18 cellular contexts compared by ENCODE assay signal in the genomic region with DNA sequence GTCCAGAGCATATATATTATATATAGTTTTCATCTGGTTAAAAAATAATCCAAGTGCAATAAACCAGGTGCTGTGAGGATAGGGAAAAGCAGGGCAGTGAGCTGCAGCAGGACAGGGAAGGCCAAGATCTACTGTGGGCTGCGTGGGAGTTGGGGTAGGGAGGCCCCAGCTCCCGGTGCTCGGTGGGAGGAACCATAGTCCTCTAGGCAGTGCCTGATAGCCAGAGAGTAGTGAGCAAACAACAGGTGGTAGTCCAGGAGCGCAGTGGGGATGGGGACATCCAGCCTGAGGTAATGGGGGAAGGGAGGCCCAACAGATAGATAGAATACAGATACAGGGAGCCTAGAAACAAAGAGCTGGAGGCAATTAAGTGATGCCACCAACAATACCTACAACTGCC. TPM values are rescaled to one million over a fixed set of nuclear protein-coding genes. Genes with fewer than 3 reads are reported as not detected.
DNase-seq lines count a peak whose midpoint lies in the region; ATAC-seq and TF ChIP-seq lines count a peak whose summit lies in the region.
"Had no signal": no experiment of that assay in that cellular context is flagged by ENCODE, and none has a peak within 500 bp of the region (broad histone marks: within the 10 kb centered on the region; RNA-seq: fewer than 3 reads in every experiment).

No MANE protein-coding gene starts in this region.

- H3K36me3 Mint-ChIP-seq in WTC11 (peaks cover under 1% of the 10 kb centered on the region), nephron progenitor cell (ENCODE audit: low read depth) (peaks cover 23% of the 10 kb centered on the region), glutamatergic neuron (ENCODE audit: unreplicated experiment) (no peaks in the 10 kb centered on the region)
- no peaks in the 10 kb centered on the region for H3K36me3 Mint-ChIP-seq in activated CD4-positive, alpha-beta T cell treated with anti-CD3 and anti-CD28 coated beads, Interleukin-2, amount 10 ng/mL, durations not matched to agents 7 days and 5 days (ENCODE audit: low read depth)
- H3K36me3 Mint-ChIP-seq: activated naive CD4-positive, alpha-beta T cell treated with anti-CD3 and anti-CD28 coated beads, Interleukin-2, amount 10 ng/mL, durations not matched to agents 7 days and 5 days had no signal

- H3K27ac Mint-ChIP-seq in WTC11 = peak overlapping the region; percentile 79
- peak overlapping the region; percentile 24 for H3K27ac Mint-ChIP-seq in nephron progenitor cell
- no peak overlapping the region for H3K27ac Mint-ChIP-seq in glutamatergic neuron (ENCODE audit: unreplicated experiment)
- no peak overlapping the region for H3K27ac Mint-ChIP-seq in activated CD4-positive, alpha-beta T cell treated with anti-CD3 and anti-CD28 coated beads, Interleukin-2, amount 10 ng/mL, durations not matched to agents 7 days and 5 days
- H3K27ac Mint-ChIP-seq: activated CD4-positive, alpha-beta T cell treated with anti-CD3 and anti-CD28 coated beads for 36 hours; activated naive CD4-positive, alpha-beta T cell treated with anti-CD3 and anti-CD28 coated beads, Interleukin-2, amount 10 ng/mL, durations not matched to agents 7 days and 5 days had no signal

- H3K4me3 ChIP-seq in HUES48 (ENCODE audit: low read depth, low read length) = no peak overlapping the region
- H3K4me3 ChIP-seq: suprapubic skin had no signal

- no peaks in the 10 kb centered on the region for H3K36me3 ChIP-seq in HUES48 (ENCODE audit: control insufficient read depth, insufficient read depth, low read length)
- H3K36me3 ChIP-seq: suprapubic skin had no signal

- H3K4me3 Mint-ChIP-seq in WTC11 (no peak overlapping the region), nephron progenitor cell (peak overlapping the region; percentile 13), glutamatergic neuron (ENCODE audit: unreplicated experiment) (no peak overlapping the region)
- no peak overlapping the region for H3K4me3 Mint-ChIP-seq in activated CD4-positive, alpha-beta T cell treated with anti-CD3 and anti-CD28 coated beads, Interleukin-2, amount 10 ng/mL, durations not matched to agents 7 days and 5 days
- H3K4me3 Mint-ChIP-seq: activated CD4-positive, alpha-beta T cell treated with anti-CD3 and anti-CD28 coated beads for 36 hours; activated naive CD4-positive, alpha-beta T cell treated with anti-CD3 and anti-CD28 coated beads, Interleukin-2, amount 10 ng/mL, durations not matched to agents 7 days and 5 days had no signal

- H3K27me3 ChIP-seq in HUES48 (ENCODE audit: control insufficient read depth, insufficient read depth, low read length) = no peaks in the 10 kb centered on the region
- H3K27me3 ChIP-seq: suprapubic skin had no signal

- H3K9me3 ChIP-seq in HUES48 (ENCODE audit: control insufficient read depth, insufficient read depth, low read length) = no peaks in the 10 kb centered on the region
- H3K9me3 ChIP-seq: suprapubic skin had no signal

- H3K9me3 Mint-ChIP-seq in WTC11 = no peaks in the 10 kb centered on the region
- H3K9me3 Mint-ChIP-seq in nephron progenitor cell = no peaks in the 10 kb centered on the region
- H3K9me3 Mint-ChIP-seq in glutamatergic neuron (ENCODE audit: unreplicated experiment) = peaks cover 7% of the 10 kb centered on the region
- no peaks in the 10 kb centered on the region for H3K9me3 Mint-ChIP-seq in activated CD4-positive, alpha-beta T cell treated with anti-CD3 and anti-CD28 coated beads, Interleukin-2, amount 10 ng/mL, durations not matched to agents 7 days and 5 days
- H3K9me3 Mint-ChIP-seq: activated naive CD4-positive, alpha-beta T cell treated with anti-CD3 and anti-CD28 coated beads, Interleukin-2, amount 10 ng/mL, durations not matched to agents 7 days and 5 days had no signal

- ATAC-seq in WTC11 (0 out of 2 replicates have a peak, but pooled peaks have one; percentile 0), GM21723 (IDR thresholded peaks at IDR 0.05; ENCODE audit: unreplicated experiment) (no peak)
- ATAC-seq: activated CD4-positive, alpha-beta T cell treated with anti-CD3 and anti-CD28 coated beads for 36 hours; sciatic nerve had no signal

- H3K4me1 Mint-ChIP-seq in WTC11 = peaks cover 39% of the 10 kb centered on the region
- peaks cover 38% of the 10 kb centered on the region for H3K4me1 Mint-ChIP-seq in nephron progenitor cell
- H3K4me1 Mint-ChIP-seq in glutamatergic neuron (ENCODE audit: low read depth, unreplicated experiment) = peaks cover 9% of the 10 kb centered on the region
- H3K4me1 Mint-ChIP-seq in activated CD4-positive, alpha-beta T cell treated with anti-CD3 and anti-CD28 coated beads, Interleukin-2, amount 10 ng/mL, durations not matched to agents 7 days and 5 days = peaks cover 30% of the 10 kb centered on the region

- H3K4me1 ChIP-seq in HUES48 (ENCODE audit: control insufficient read depth, insufficient read depth, low read length) = peaks cover 29% of the 10 kb centered on the region

- H3K27me3 Mint-ChIP-seq in WTC11 (ENCODE audit: low read depth) (no peaks in the 10 kb centered on the region), nephron progenitor cell (ENCODE audit: low read depth, poor library complexity) (no peaks in the 10 kb centered on the region), glutamatergic neuron (ENCODE audit: unreplicated experiment) (peaks cover 6% of the 10 kb centered on the region)
- H3K27me3 Mint-ChIP-seq in activated CD4-positive, alpha-beta T cell treated with anti-CD3 and anti-CD28 coated beads, Interleukin-2, amount 10 ng/mL, durations not matched to agents 7 days and 5 days = peaks cover 16% of the 10 kb centered on the region

- TF ChIP-seq CTCF in WTC11 (IDR thresholded peaks at IDR 0.05) = no peak
- no peak for TF ChIP-seq CTCF in nephron progenitor cell (IDR thresholded peaks at IDR 0.05)
- no peak for TF ChIP-seq CTCF in glutamatergic neuron (IDR thresholded peaks at IDR 0.05; ENCODE audit: partially characterized antibody, unreplicated experiment)

- no peak overlapping the region for H3K9ac ChIP-seq in HUES48 (ENCODE audit: low read depth, low read length)

- peak overlapping the region; percentile 2 for H3K27ac ChIP-seq in HUES48 (ENCODE audit: low read depth, low read length)
- H3K27ac ChIP-seq: suprapubic skin had no signal

- CTCF ChIA-PET in WTC11 (lab: Charles Lee) = interaction anchor here (0.7 to 1.9 kb wide), 4 partner anchors 9 to 58 kb away, joined by 3 to 6 read pairs (median 3); no protein-coding TSS in a partner anchor
- CTCF ChIA-PET in activated CD4-positive, alpha-beta T cell treated with anti-CD3 and anti-CD28 coated beads, Interleukin-2, amount 10 ng/mL, durations not matched to agents 7 days and 5 days (lab: Charles Lee) = interaction anchor here (1.6 kb wide), 1 partner anchor 10 kb away, joined by 6 read pairs; no protein-coding TSS in a partner anchor

- POLR2A ChIA-PET in WTC11 (lab: Charles Lee) = interaction anchor here (0.8 to 1.7 kb wide), 3 partner anchors 19 to 40 kb away, joined by 3 to 5 read pairs (median 3); no protein-coding TSS in a partner anchor
- POLR2A ChIA-PET in activated CD4-positive, alpha-beta T cell treated with anti-CD3 and anti-CD28 coated beads, Interleukin-2, amount 10 ng/mL, durations not matched to agents 7 days and 5 days (lab: Charles Lee) = no interaction called here

- peak; percentile 80 for DNase-seq in DMS53 (lab: John Stamatoyannopoulos, UW)
- no peak for DNase-seq in WTC11 (ENCODE audit: low spot score)
- no peak for DNase-seq in nephron progenitor cell
- no peak for DNase-seq in glutamatergic neuron
- no peak for DNase-seq in activated CD4-positive, alpha-beta T cell treated with anti-CD3 and anti-CD28 coated beads, Interleukin-2, amount 10 ng/mL, durations not matched to agents 7 days and 5 days
- DNase-seq: activated CD4-positive, alpha-beta T cell treated with anti-CD3 and anti-CD28 coated beads for 36 hours; activated naive CD4-positive, alpha-beta T cell treated with anti-CD3 and anti-CD28 coated beads, Interleukin-2, amount 10 ng/mL, durations not matched to agents 7 days and 5 days; activated T-cell treated with anti-CD3 and anti-CD28 coated beads for 4 hours; mesenchymal stem cell; NCI-H446; occipital lobe; SIG-M5; stimulated activated CD4-positive, alpha-beta T cell treated with anti-CD3 and anti-CD28 coated beads, Interleukin-2, amount 100 ng/mL, for 48 hours; T1000 had no signal

TF ChIP-seq in WTC11, 78 proteins besides CTCF, POLR2A, EP300 and RAD21 (continues in another document):
- TF ChIP-seq, protein P1, sequence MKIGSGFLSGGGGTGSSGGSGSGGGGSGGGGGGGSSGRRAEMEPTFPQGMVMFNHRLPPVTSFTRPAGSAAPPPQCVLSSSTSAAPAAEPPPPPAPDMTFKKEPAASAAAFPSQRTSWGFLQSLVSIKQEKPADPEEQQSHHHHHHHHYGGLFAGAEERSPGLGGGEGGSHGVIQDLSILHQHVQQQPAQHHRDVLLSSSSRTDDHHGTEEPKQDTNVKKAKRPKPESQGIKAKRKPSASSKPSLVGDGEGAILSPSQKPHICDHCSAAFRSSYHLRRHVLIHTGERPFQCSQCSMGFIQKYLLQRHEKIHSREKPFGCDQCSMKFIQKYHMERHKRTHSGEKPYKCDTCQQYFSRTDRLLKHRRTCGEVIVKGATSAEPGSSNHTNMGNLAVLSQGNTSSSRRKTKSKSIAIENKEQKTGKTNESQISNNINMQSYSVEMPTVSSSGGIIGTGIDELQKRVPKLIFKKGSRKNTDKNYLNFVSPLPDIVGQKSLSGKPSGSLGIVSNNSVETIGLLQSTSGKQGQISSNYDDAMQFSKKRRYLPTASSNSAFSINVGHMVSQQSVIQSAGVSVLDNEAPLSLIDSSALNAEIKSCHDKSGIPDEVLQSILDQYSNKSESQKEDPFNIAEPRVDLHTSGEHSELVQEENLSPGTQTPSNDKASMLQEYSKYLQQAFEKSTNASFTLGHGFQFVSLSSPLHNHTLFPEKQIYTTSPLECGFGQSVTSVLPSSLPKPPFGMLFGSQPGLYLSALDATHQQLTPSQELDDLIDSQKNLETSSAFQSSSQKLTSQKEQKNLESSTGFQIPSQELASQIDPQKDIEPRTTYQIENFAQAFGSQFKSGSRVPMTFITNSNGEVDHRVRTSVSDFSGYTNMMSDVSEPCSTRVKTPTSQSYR (CRISPR knock-in tag; IDR thresholded peaks at IDR 0.05) = no peak
- TF ChIP-seq GABPB1 (CRISPR knock-in tag; IDR thresholded peaks at IDR 0.05) = no peak
- TF ChIP-seq, protein P2, sequence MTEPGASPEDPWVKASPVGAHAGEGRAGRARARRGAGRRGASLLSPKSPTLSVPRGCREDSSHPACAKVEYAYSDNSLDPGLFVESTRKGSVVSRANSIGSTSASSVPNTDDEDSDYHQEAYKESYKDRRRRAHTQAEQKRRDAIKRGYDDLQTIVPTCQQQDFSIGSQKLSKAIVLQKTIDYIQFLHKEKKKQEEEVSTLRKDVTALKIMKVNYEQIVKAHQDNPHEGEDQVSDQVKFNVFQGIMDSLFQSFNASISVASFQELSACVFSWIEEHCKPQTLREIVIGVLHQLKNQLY (CRISPR knock-in tag; IDR thresholded peaks at IDR 0.05) = no peak
- TF ChIP-seq, protein P3, sequence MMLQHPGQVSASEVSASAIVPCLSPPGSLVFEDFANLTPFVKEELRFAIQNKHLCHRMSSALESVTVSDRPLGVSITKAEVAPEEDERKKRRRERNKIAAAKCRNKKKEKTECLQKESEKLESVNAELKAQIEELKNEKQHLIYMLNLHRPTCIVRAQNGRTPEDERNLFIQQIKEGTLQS (CRISPR knock-in tag; conservative IDR thresholded peaks at IDR 0.05) = no peak

RNA-seq across cellular contexts. Expression of a gene that starts 4.1 kb away (rescaled TPM):
- total RNA-seq in WTC11 (2021) (99.7 to 107 TPM (median 104 TPM) in 3 replicates), glutamatergic neuron (ENCODE audit: unreplicated experiment) (27.7 TPM)
- total RNA-seq in activated CD4-positive, alpha-beta T cell treated with anti-CD3 and anti-CD28 coated beads, Interleukin-2, amount 10 ng/mL, durations not matched to agents 7 days and 5 days = 10 to 100 TPM in 1 of 2 experiments, 1 to 10 TPM in 1; 8.9 to 11.7 TPM

Comparison
In these comparisons a context has a peak if more than half of its experiments do, and no peak if none do; other contexts are left out.
1. H3K27ac Mint-ChIP-seq: peak in WTC11 (single experiment) and nephron progenitor cell (single experiment); none in glutamatergic neuron (single experiment) and activated CD4-positive, alpha-beta T cell treated with anti-CD3 and anti-CD28 coated beads, Interleukin-2, amount 10 ng/mL, durations not matched to agents 7 days and 5 days (single experiment).